21 cellular contexts compared by ENCODE assay signal in the genomic region with DNA sequence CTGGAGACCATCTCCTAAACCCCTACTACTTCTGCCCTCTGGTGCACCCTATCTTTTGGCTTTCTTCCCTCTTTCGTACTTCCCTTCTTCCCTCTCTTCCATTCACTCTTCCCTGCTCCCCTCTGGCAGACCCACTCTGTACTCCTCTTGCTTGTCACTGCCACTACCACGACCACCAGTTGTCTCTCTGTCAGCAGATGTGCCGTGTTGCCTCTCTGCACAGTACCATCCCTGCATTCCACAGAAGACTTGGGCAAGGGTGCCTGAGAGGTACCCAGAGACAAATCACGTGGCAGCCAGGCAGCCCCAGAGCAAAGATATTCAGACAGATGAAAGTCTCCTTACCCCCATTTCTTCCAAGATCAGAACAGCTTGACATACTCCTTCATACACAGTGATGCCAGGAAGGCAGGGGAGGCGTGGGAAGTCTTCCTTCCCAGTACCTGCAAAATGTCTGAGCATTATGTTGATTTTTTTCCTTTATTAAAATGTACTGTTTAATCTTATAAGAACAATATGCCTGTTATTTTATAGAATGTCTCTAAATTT. TPM values are rescaled to one million over a fixed set of nuclear protein-coding genes. Genes with fewer than 3 reads are reported as not detected.
DNase-seq lines count a peak whose midpoint lies in the region; ATAC-seq and TF ChIP-seq lines count a peak whose summit lies in the region.
"Had no signal": no experiment of that assay in that cellular context is flagged by ENCODE, and none has a peak within 500 bp of the region (broad histone marks: within the 10 kb centered on the region; RNA-seq: fewer than 3 reads in every experiment).

No MANE protein-coding gene starts in this region.

- H2AK9ac ChIP-seq in IMR-90 (replicated peaks; ENCODE audit: low read depth, low read length, poor library complexity): no peak overlapping the region

- ATAC-seq in IMR-90 (ENCODE audit: low read depth): no peak
- ATAC-seq in WTC11: no peak
- ATAC-seq: Right ventricle myocardium inferior had no signal

- H3K79me1 ChIP-seq in IMR-90 (ENCODE audit: low read depth in 1 of 2, low read length in 2 of 2): peaks cover 39 to 62% of the 10 kb centered on the region in 2 experiments

- H4K91ac ChIP-seq in IMR-90 (ENCODE audit: insufficient read depth, low read depth, low read length): no peak overlapping the region

- H3K4me1 ChIP-seq in IMR-90 (ENCODE audit: control insufficient read depth, insufficient read depth, low read length): peaks cover 3% of the 10 kb centered on the region

- no peak for TF ChIP-seq POLR2A in IMR-90 (IDR thresholded peaks at IDR 0.05; ENCODE audit: low read depth, low read length)

- H3K4me1 Mint-ChIP-seq in WTC11 (no peaks in the 10 kb centered on the region), progenitor cell of endocrine pancreas (ENCODE audit: low read depth) (peaks cover 8% of the 10 kb centered on the region)
- H3K4me1 Mint-ChIP-seq: B cell had no signal

- H3K14ac ChIP-seq in IMR-90 (replicated peaks; ENCODE audit: low read depth, low read length): no peak overlapping the region

- no peak overlapping the region for H4K5ac ChIP-seq in IMR-90 (ENCODE audit: low read depth, low read length)

- no peak overlapping the region for H2BK20ac ChIP-seq in IMR-90 (ENCODE audit: low read depth, low read length)

- H2BK5ac ChIP-seq in IMR-90 (ENCODE audit: low read depth, low read length, poor library complexity, severe bottlenecking): no peak overlapping the region

- TF ChIP-seq RAD21 in IMR-90 (IDR thresholded peaks at IDR 0.05; ENCODE audit: low read length): no peak

- H3K4ac ChIP-seq in IMR-90 (ENCODE audit: low read depth, low read length): no peak overlapping the region

- no peak overlapping the region for H3K18ac ChIP-seq in IMR-90 (ENCODE audit: low read depth, low read length)

- no TSS peak for BruUV-seq in IMR-90 (replicated peaks; lab: Mats Ljungman, UMichigan)

- no peak overlapping the region for H3K27ac ChIP-seq in IMR-90 (ENCODE audit: insufficient read depth, low read length)
- H3K27ac ChIP-seq: A549, SJSA1 had no signal

- H2AFZ ChIP-seq in IMR-90 (replicated peaks; ENCODE audit: low read length, poor library complexity): peak overlapping the region; percentile 46

- H3K56ac ChIP-seq in IMR-90 (ENCODE audit: extremely low read depth, insufficient read depth, low read length): no peak overlapping the region

- H4K20me1 ChIP-seq in IMR-90 (ENCODE audit: insufficient read depth, low read length): peaks cover 58% of the 10 kb centered on the region

- H3K9me3 Mint-ChIP-seq in WTC11 (no peaks in the 10 kb centered on the region), progenitor cell of endocrine pancreas (ENCODE audit: low read depth) (no peaks in the 10 kb centered on the region)
- H3K9me3 Mint-ChIP-seq: CD4-positive, alpha-beta T cell; HFFc6 had no signal

- H3K36me3 ChIP-seq in IMR-90 (ENCODE audit: control insufficient read depth, insufficient read depth, low read length): peaks cover 8% of the 10 kb centered on the region

- H3K9me3 ChIP-seq in IMR-90 (ENCODE audit: control insufficient read depth, insufficient read depth, low read length): no peaks in the 10 kb centered on the region
- H3K9me3 ChIP-seq: A549, SJSA1 had no signal

- H3K9ac ChIP-seq in IMR-90 (ENCODE audit: low read depth, low read length): no peak overlapping the region

- CTCF ChIA-PET in IMR-90 (lab: Yijun Ruan, JAX) (interaction anchor here (1.5 kb wide), 1 partner anchor 10 kb away, joined by 4 read pairs; no protein-coding TSS in a partner anchor), WTC11 (lab: Charles Lee) (interaction anchor here (0.6 kb wide), 1 partner anchor 147 kb away, joined by 3 read pairs; no protein-coding TSS in a partner anchor)

- no peak overlapping the region for H2BK15ac ChIP-seq in IMR-90 (ENCODE audit: low read depth, low read length)

- H3K27me3 ChIP-seq in IMR-90 (ENCODE audit: control insufficient read depth, insufficient read depth, low read length): no peaks in the 10 kb centered on the region
- H3K27me3 ChIP-seq: SJSA1 had no signal

- DNase-seq in IMR-90 (no peak), WTC11 (ENCODE audit: low spot score) (no peak), head of caudate nucleus (peak in 40 of 42 donors; percentile 22 to 89 (median 62)), progenitor cell of endocrine pancreas (ENCODE audit: low spot score, unreplicated experiment) (no peak), mesenteric fat pad (ENCODE audit: low spot score) (no peak), GM13976 (ENCODE audit: low spot score) (no peak), EL (no peak), NCI-H2171 treated with DMSO at 0.1 percent for 48 hours (lab: John Stamatoyannopoulos, UW) (no peak)
- DNase-seq: CD4-positive, alpha-beta T cell; COR-L47; DMS79; HFFc6; Kasumi-1; NCI-H1417; NCI-H187; NCI-H510A; NCI-H748 treated with DMSO at 0.1 percent for 48 hours had no signal

- in situ Hi-C loops in IMR-90 (cut with MboI; ENCODE audit: low sequenced_read_pairs) (no loop called here), GM13976 (cut with MboI; ENCODE audit: low sequenced_read_pairs, unreplicated experiment) (no loop called here)

- POLR2A ChIA-PET in IMR-90 (lab: Charles Lee; ENCODE audit: unreplicated experiment): interaction anchor here (0.6 kb wide), 1 partner anchor 35 kb away, joined by 10 read pairs; no protein-coding TSS in a partner anchor
- POLR2A ChIA-PET in WTC11 (lab: Charles Lee): interaction anchor here (0.6 to 1.4 kb wide), 6 partner anchors 18 to 759 kb away, joined by 3 to 8 read pairs (median 4); no protein-coding TSS in a partner anchor

- H3K4me2 ChIP-seq in IMR-90 (ENCODE audit: low read depth, low read length): no peak overlapping the region
- H3K4me2 ChIP-seq: A549 had no signal

- no peak overlapping the region; the same call in 1 of the 2 replicates for H3K23ac ChIP-seq in IMR-90 (ENCODE audit: low read depth, low read length)

- dilution Hi-C loops in IMR-90 (cut with HindIII; ENCODE audit: low sequenced_read_pairs, unreplicated experiment): no loop called here

- TF ChIP-seq CTCF in IMR-90 (conservative IDR thresholded peaks at IDR 0.05; ENCODE audit: low read depth, low read length): no peak
- no peak for TF ChIP-seq CTCF in WTC11 (IDR thresholded peaks at IDR 0.05)
- no peak for TF ChIP-seq CTCF in progenitor cell of endocrine pancreas (IDR thresholded peaks at IDR 0.05; ENCODE audit: unreplicated experiment)
- no peak for TF ChIP-seq CTCF in GM13976 (IDR thresholded peaks at IDR 0.05; ENCODE audit: borderline replicate concordance, control extremely low read depth, extremely low read depth, insufficient read depth, missing control alignments)

- H3K36me3 Mint-ChIP-seq in WTC11 (peaks cover 5% of the 10 kb centered on the region; the same call in 1 of the 2 replicates), progenitor cell of endocrine pancreas (ENCODE audit: insufficient read depth) (peaks cover 4% of the 10 kb centered on the region)

- no peaks in the 10 kb centered on the region for H3K27me3 Mint-ChIP-seq in WTC11 (ENCODE audit: low read depth)
- H3K27me3 Mint-ChIP-seq in progenitor cell of endocrine pancreas: no peaks in the 10 kb centered on the region
- H3K27me3 Mint-ChIP-seq: CD4-positive, alpha-beta T cell had no signal

- H3K4me3 Mint-ChIP-seq in WTC11 (no peak overlapping the region), progenitor cell of endocrine pancreas (ENCODE audit: low read depth) (no peak overlapping the region)
- H3K4me3 Mint-ChIP-seq: B cell; CD4-positive, alpha-beta T cell; HFFc6 had no signal

- peak overlapping the region; percentile 67; the same call in 1 of the 2 replicates for H3K27ac Mint-ChIP-seq in WTC11
- H3K27ac Mint-ChIP-seq in progenitor cell of endocrine pancreas: peak overlapping the region; percentile 10
- H3K27ac Mint-ChIP-seq: B cell; CD4-positive, alpha-beta T cell; HFFc6 had no signal

- 88% methylated on average over 1 of the region's 5 CpGs; no CpG with 5 or more reads in 1 of the 2 experiments for WGBS in IMR-90 (ENCODE audit: extremely low coverage in 2 of 2, insufficient read length in 1 of 2), 2 experiments

- no peak overlapping the region for H2AK5ac ChIP-seq in IMR-90 (ENCODE audit: low read depth, low read length)

- intact Hi-C loops in IMR-90 (cut with micrococcal nuclease) (no loop called here), head of caudate nucleus (cut with DNase I) (no loop called here)

- H3K4me3 ChIP-seq in IMR-90 (ENCODE audit: insufficient read depth, low read depth, low read length): no peak overlapping the region
- H3K4me3 ChIP-seq: A549, SJSA1 had no signal

- H4K8ac ChIP-seq in IMR-90 (ENCODE audit: low read depth in 2 of 2, low read length in 2 of 2): no peak overlapping the region

- no peak overlapping the region for H2BK120ac ChIP-seq in IMR-90 (ENCODE audit: low read depth, low read length)

- peaks cover 17% of the 10 kb centered on the region for H3K9me1 ChIP-seq in IMR-90 (ENCODE audit: insufficient read depth, low read length)

TF ChIP-seq in IMR-90, 13 proteins besides CTCF, POLR2A, EP300 and RAD21 (continues in another document):
- TF ChIP-seq NFE2L2 (IDR thresholded peaks at IDR 0.05; ENCODE audit: low read depth, low read length): no peak
- no peak for TF ChIP-seq RCOR1 (IDR thresholded peaks at IDR 0.05; ENCODE audit: insufficient replicate concordance, low read length)
- TF ChIP-seq FOS (IDR thresholded peaks at IDR 0.05; ENCODE audit: low read depth, low read length): no peak

TF ChIP-seq in WTC11, 78 proteins besides CTCF, POLR2A, EP300 and RAD21 (continues in another document):
- TF ChIP-seq ZNF396 (CRISPR knock-in tag; IDR thresholded peaks at IDR 0.05; ENCODE audit: borderline replicate concordance) (no peak), TCF7 (CRISPR knock-in tag; IDR thresholded peaks at IDR 0.05; ENCODE audit: low read depth) (no peak), ZBTB21 (CRISPR knock-in tag; IDR thresholded peaks at IDR 0.05; ENCODE audit: borderline replicate concordance) (no peak), CREM (CRISPR knock-in tag; IDR thresholded peaks at IDR 0.05) (no peak), FOXP1 (CRISPR knock-in tag; IDR thresholded peaks at IDR 0.05; ENCODE audit: borderline replicate concordance) (no peak), GABPB1 (CRISPR knock-in tag; IDR thresholded peaks at IDR 0.05) (no peak), MYBL2 (CRISPR knock-in tag; IDR thresholded peaks at IDR 0.05) (no peak), NR2C2 (CRISPR knock-in tag; IDR thresholded peaks at IDR 0.05) (no peak)
- TF ChIP-seq, protein P1, sequence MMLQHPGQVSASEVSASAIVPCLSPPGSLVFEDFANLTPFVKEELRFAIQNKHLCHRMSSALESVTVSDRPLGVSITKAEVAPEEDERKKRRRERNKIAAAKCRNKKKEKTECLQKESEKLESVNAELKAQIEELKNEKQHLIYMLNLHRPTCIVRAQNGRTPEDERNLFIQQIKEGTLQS (CRISPR knock-in tag; conservative IDR thresholded peaks at IDR 0.05): no peak

RNA-seq across cellular contexts. Expression of a gene that starts 15.0 kb away (rescaled TPM):
- total RNA-seq in IMR-90 (2012; rRNA removed) (29.4 and 43.0 TPM in 2 replicates), WTC11 (2021) (18.1 to 20.7 TPM (median 19.0 TPM) in 3 replicates), progenitor cell of endocrine pancreas (27.9 and 30.4 TPM in 2 replicates), mesenteric fat pad (36.4 TPM)
- 6.9 and 8.3 TPM in 2 replicates for polyA plus RNA-seq in IMR-90 (2012; rRNA removed)
- 0.97 and 1.1 TPM in 2 replicates for polyA plus RNA-seq in IMR-90 (2012; cell fraction: cytosol; rRNA removed)
- 0.85 and 10.6 TPM in 2 replicates for polyA plus RNA-seq in IMR-90 (2012; cell fraction: nucleus; rRNA removed; ENCODE audit: low replicate concordance)

Comparison
In these comparisons a context has a peak if more than half of its experiments do, and no peak if none do; other contexts are left out.
1. DNase-seq: peak in head of caudate nucleus (40 of 42); none in IMR-90 (single experiment), WTC11 (single experiment), progenitor cell of endocrine pancreas (single experiment), mesenteric fat pad (single experiment), GM13976 (single experiment), EL (single experiment) and NCI-H2171 treated with DMSO at 0.1 percent for 48 hours (single experiment).